Comparison of ENCODE assay signal across 20 cellular contexts in genomic region chr17:68581863-68582645, GRCh38. TPM values are rescaled to one million over a fixed set of nuclear protein-coding genes. Genes with fewer than 3 reads are reported as not detected.
"Had no signal": no experiment of that assay in that cellular context is flagged by ENCODE, and none has a peak within 500 bp of the region (broad histone marks: within the 10 kb centered on the region; RNA-seq: fewer than 3 reads in every experiment).

No MANE protein-coding gene starts in this region.

- H3K27ac ChIP-seq: colonic mucosa, foreskin keratinocyte, prostate gland had no signal

- DNase-seq: activated CD4-positive, alpha-beta T cell treated with anti-CD3 and anti-CD28 coated beads, Interleukin-2, amount 10 ng/mL, durations not matched to agents 24 days and 14 days; activated CD4-positive, CD25-positive, alpha-beta regulatory T cell; activated CD8-positive, alpha-beta memory T cell treated with anti-CD3 and anti-CD28 coated beads, Interleukin-2, amount 50 U/mL, for 4 hours; activated CD8-positive, alpha-beta T cell treated with anti-CD3 and anti-CD28 coated beads, Interleukin-2, amount 10 ng/mL, durations not matched to agents 7 days and 5 days; activated gamma-delta T cell; activated T-cell treated with anti-CD3 and anti-CD28 coated beads, Interleukin-2, amount 50 U/mL, for 72 hours; central memory CD4-positive, alpha-beta T cell; colonic mucosa; effector CD4-positive, alpha-beta T cell; foreskin keratinocyte; mucosa of descending colon; naive thymus-derived CD8-positive, alpha-beta T cell; SW 1271 had no signal

- H3K4me3 ChIP-seq: colonic mucosa, mucosa of descending colon, prostate gland, suprapubic skin had no signal

- H3K36me3 ChIP-seq: colonic mucosa, prostate gland, suprapubic skin had no signal

- H3K4me1 Mint-ChIP-seq: activated CD4-positive, alpha-beta T cell treated with anti-CD3 and anti-CD28 coated beads, Interleukin-2, amount 10 ng/mL, durations not matched to agents 24 days and 14 days; naive thymus-derived CD8-positive, alpha-beta T cell had no signal

- H3K4me3 Mint-ChIP-seq: activated CD4-positive, alpha-beta T cell treated with anti-CD3 and anti-CD28 coated beads, Interleukin-2, amount 10 ng/mL, durations not matched to agents 24 days and 14 days; activated CD8-positive, alpha-beta T cell treated with anti-CD3 and anti-CD28 coated beads, Interleukin-2, amount 10 ng/mL, durations not matched to agents 7 days and 5 days; activated T-cell treated with anti-CD3 and anti-CD28 coated beads, Interleukin-2, amount 50 U/mL, for 72 hours; stimulated activated naive CD8-positive, alpha-beta T cell treated with anti-CD3 and anti-CD28 coated beads, Interleukin-15, Interleukin-2, amounts not matched to agents 100 ng/mL and 50 ng/mL, for 24 hours had no signal

- H3K27me3 ChIP-seq: colonic mucosa, foreskin keratinocyte, suprapubic skin had no signal

- H3K9me3 Mint-ChIP-seq: activated CD4-positive, alpha-beta T cell treated with anti-CD3 and anti-CD28 coated beads, Interleukin-2, amount 10 ng/mL, durations not matched to agents 24 days and 14 days; activated naive CD4-positive, alpha-beta T cell treated with anti-CD3 and anti-CD28 coated beads, Interleukin-2, amount 50 U/mL, for 72 hours; activated T-cell treated with anti-CD3 and anti-CD28 coated beads, Interleukin-2, amount 50 U/mL, for 72 hours; naive thymus-derived CD8-positive, alpha-beta T cell; stimulated activated naive CD8-positive, alpha-beta T cell treated with anti-CD3 and anti-CD28 coated beads, Interleukin-15, Interleukin-2, amounts not matched to agents 100 ng/mL and 50 ng/mL, for 24 hours had no signal

- H3K27ac Mint-ChIP-seq: activated CD4-positive, alpha-beta T cell treated with anti-CD3 and anti-CD28 coated beads, Interleukin-2, amount 10 ng/mL, durations not matched to agents 24 days and 14 days; activated CD8-positive, alpha-beta T cell treated with anti-CD3 and anti-CD28 coated beads, Interleukin-2, amount 10 ng/mL, durations not matched to agents 7 days and 5 days; activated naive CD4-positive, alpha-beta T cell treated with anti-CD3 and anti-CD28 coated beads, Interleukin-2, amount 50 U/mL, for 72 hours; activated T-cell treated with anti-CD3 and anti-CD28 coated beads, Interleukin-2, amount 50 U/mL, for 72 hours; naive thymus-derived CD8-positive, alpha-beta T cell; stimulated activated naive CD8-positive, alpha-beta T cell treated with anti-CD3 and anti-CD28 coated beads, Interleukin-15, Interleukin-2, amounts not matched to agents 100 ng/mL and 50 ng/mL, for 24 hours had no signal

- H3K36me3 Mint-ChIP-seq: activated naive CD4-positive, alpha-beta T cell treated with anti-CD3 and anti-CD28 coated beads, Interleukin-2, amount 50 U/mL, for 72 hours had no signal

- ATAC-seq: activated CD8-positive, alpha-beta T cell treated with anti-CD3 and anti-CD28 coated beads, Interleukin-2, amount 10 ng/mL, durations not matched to agents 7 days and 5 days; activated naive CD4-positive, alpha-beta T cell treated with anti-CD3 and anti-CD28 coated beads, Interleukin-2, amount 50 U/mL, for 72 hours; activated T-cell treated with anti-CD3 and anti-CD28 coated beads, Interleukin-2, amount 50 U/mL, for 72 hours; foreskin keratinocyte; mucosa of descending colon; naive thymus-derived CD8-positive, alpha-beta T cell; sciatic nerve had no signal

- H3K9me3 ChIP-seq: colonic mucosa, mucosa of descending colon, prostate gland, suprapubic skin had no signal

- H3K4me1 ChIP-seq: colonic mucosa, prostate gland had no signal

RNA-seq across cellular contexts. Expression of gene FAM20A, which starts 19.1 kb away (rescaled TPM):
- total RNA-seq: activated CD4-positive, alpha-beta T cell treated with anti-CD3 and anti-CD28 coated beads, Interleukin-2, amount 10 ng/mL, durations not matched to agents 24 days and 14 days; activated CD8-positive, alpha-beta T cell treated with anti-CD3 and anti-CD28 coated beads, Interleukin-2, amount 10 ng/mL, durations not matched to agents 7 days and 5 days; activated naive CD4-positive, alpha-beta T cell treated with anti-CD3 and anti-CD28 coated beads, Interleukin-2, amount 50 U/mL, for 72 hours; activated T-cell treated with anti-CD3 and anti-CD28 coated beads, Interleukin-2, amount 50 U/mL, for 72 hours; endothelial cell of umbilical vein; foreskin keratinocyte; lung microvascular endothelial cell; naive thymus-derived CD8-positive, alpha-beta T cell had no signal
- polyA plus RNA-seq: endothelial cell of umbilical vein, foreskin keratinocyte had no signal
